Comparison of ENCODE assay signal across 13 cellular contexts in genomic region chr20:13717631-13718044, GRCh38.
DNase-seq lines count a peak whose midpoint lies in the region; ATAC-seq, FAIRE-seq and TF ChIP-seq lines count a peak whose summit lies in the region.
"Had no signal": no experiment of that assay in that cellular context is flagged by ENCODE, and none has a peak within 500 bp of the region (broad histone marks: within the 10 kb centered on the region; RNA-seq: fewer than 3 reads in every experiment).

No MANE protein-coding gene starts in this region.

- no peak overlapping the region for H3K4me3 ChIP-seq in left lung
- H3K4me3 ChIP-seq: K562 had no signal

- intact Hi-C loops in cardiac septum (cut with DNase I) (no loop called here), left lung (cut with DNase I) (no loop called here)

- peaks cover 0 to 50% of the 10 kb centered on the region in 2 donors for H3K36me3 ChIP-seq in left lung

- DNase-seq in GM10248 (ENCODE audit: extremely low spot score) = peak; percentile 73
- peak; percentile 3 for DNase-seq in GM19238 (ENCODE audit: insufficient read length, low spot score)
- no peak for DNase-seq in cardiac septum (ENCODE audit: low spot score)
- no peak for DNase-seq in D721Med (ENCODE audit: insufficient read length, low spot score)
- DNase-seq in left lung = no peak
- DNase-seq in activated CD4-positive, CD25-positive, alpha-beta regulatory T cell (lab: John Stamatoyannopoulos, UW) = no peak
- DNase-seq: AML-193, NCI-H774, substantia nigra had no signal

- peaks cover 0 to 4% of the 10 kb centered on the region in 2 donors for H3K4me1 ChIP-seq in left lung

- FAIRE-seq in D721Med (lab: Jason Lieb, UNC) = no peak
- FAIRE-seq: K562, TTC549 had no signal

- CTCF ChIA-PET in GM10248 (lab: Yijun Ruan, JAX) = interaction anchor here (1.5 to 2.1 kb wide), 2 partner anchors 21 to 54 kb away, joined by 5 to 6 read pairs; no protein-coding TSS in a partner anchor

- POLR2A ChIA-PET in GM10248 (lab: Yijun Ruan, JAX) = no interaction called here

- H3K27me3 ChIP-seq in left lung = no peaks in the 10 kb centered on the region

- H3K9me3 ChIP-seq in left lung = no peaks in the 10 kb centered on the region

- ATAC-seq in HG02623 (IDR thresholded peaks at IDR 0.05; ENCODE audit: unreplicated experiment) = peak; percentile 90
- peak; percentile 90 for ATAC-seq in HG03520 (IDR thresholded peaks at IDR 0.05; ENCODE audit: unreplicated experiment)
- ATAC-seq in left lung = no peak
- ATAC-seq: K562 had no signal

- TF ChIP-seq CTCF in GM10248 (IDR thresholded peaks at IDR 0.05; ENCODE audit: control extremely low read depth, extremely low read depth, low read depth, missing control alignments) = no peak
- no peak for TF ChIP-seq CTCF in D721Med (IDR thresholded peaks at IDR 0.05; ENCODE audit: insufficient read depth, missing control alignments)
- TF ChIP-seq CTCF in left lung (IDR thresholded peaks at IDR 0.05) = no peak

- H3K27ac ChIP-seq in left lung = no peak overlapping the region

Comparison
In these comparisons a context has a peak if more than half of its experiments do, and no peak if none do; other contexts are left out.
1. DNase-seq: peak in GM10248 (single experiment) and GM19238 (single experiment); none in cardiac septum (single experiment), D721Med (single experiment), left lung (0 of 2) and activated CD4-positive, CD25-positive, alpha-beta regulatory T cell (0 of 4).